Comparison of ENCODE assay signal across 1 cellular context in the genomic region with DNA sequence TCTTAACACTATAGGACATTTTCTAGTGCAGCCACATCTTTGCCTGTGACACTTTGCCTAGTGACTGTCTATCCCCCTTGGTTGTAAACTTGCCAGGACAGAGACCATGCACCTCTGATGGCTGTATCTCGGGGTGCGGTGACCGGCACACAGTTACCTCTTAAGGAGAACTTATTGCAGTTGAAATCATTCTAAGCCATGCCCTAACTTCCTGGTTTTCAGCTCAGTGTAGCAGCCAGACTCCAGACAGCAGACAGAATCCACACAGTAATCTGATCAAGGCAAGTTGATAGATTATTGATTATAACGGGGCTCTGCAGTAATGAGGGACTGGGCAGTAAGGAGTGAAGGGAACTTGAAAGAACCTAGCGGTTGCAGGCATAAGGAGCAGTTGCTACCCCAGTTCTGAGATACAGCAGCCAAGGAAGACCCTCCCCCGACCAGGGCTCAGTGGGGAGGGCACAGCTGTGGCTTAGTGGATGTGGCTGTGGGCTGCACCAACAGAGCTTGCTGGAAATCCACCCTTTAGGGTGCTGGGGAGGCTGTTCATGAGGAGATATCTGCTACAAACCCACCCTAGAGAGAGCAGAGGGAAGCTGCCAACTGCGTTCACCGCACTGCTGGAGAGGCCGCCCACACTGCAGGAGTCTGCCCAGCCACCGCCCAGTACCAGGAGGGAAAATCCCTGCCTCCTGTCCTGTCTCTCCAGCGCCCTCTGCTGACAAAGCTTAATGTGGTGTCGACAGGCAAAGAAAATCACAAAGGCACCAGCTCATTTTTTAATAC.
TF ChIP-seq lines count a peak whose summit lies in the region.

No MANE protein-coding gene starts in this region.

TF ChIP-seq in WTC11, 78 proteins besides CTCF, POLR2A, EP300 and RAD21 (continued from another document):
- TF ChIP-seq, protein P1, sequence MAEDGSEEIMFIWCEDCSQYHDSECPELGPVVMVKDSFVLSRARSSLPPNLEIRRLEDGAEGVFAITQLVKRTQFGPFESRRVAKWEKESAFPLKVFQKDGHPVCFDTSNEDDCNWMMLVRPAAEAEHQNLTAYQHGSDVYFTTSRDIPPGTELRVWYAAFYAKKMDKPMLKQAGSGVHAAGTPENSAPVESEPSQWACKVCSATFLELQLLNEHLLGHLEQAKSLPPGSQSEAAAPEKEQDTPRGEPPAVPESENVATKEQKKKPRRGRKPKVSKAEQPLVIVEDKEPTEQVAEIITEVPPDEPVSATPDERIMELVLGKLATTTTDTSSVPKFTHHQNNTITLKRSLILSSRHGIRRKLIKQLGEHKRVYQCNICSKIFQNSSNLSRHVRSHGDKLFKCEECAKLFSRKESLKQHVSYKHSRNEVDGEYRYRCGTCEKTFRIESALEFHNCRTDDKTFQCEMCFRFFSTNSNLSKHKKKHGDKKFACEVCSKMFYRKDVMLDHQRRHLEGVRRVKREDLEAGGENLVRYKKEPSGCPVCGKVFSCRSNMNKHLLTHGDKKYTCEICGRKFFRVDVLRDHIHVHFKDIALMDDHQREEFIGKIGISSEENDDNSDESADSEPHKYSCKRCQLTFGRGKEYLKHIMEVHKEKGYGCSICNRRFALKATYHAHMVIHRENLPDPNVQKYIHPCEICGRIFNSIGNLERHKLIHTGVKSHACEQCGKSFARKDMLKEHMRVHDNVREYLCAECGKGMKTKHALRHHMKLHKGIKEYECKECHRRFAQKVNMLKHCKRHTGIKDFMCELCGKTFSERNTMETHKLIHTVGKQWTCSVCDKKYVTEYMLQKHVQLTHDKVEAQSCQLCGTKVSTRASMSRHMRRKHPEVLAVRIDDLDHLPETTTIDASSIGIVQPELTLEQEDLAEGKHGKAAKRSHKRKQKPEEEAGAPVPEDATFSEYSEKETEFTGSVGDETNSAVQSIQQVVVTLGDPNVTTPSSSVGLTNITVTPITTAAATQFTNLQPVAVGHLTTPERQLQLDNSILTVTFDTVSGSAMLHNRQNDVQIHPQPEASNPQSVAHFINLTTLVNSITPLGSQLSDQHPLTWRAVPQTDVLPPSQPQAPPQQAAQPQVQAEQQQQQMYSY (CRISPR knock-in tag; IDR thresholded peaks at IDR 0.05), result no peak
- TF ChIP-seq NFATC4 (CRISPR knock-in tag; IDR thresholded peaks at IDR 0.05), result no peak
- TF ChIP-seq JAZF1 (CRISPR knock-in tag; IDR thresholded peaks at IDR 0.05), result no peak
- TF ChIP-seq, protein P2, sequence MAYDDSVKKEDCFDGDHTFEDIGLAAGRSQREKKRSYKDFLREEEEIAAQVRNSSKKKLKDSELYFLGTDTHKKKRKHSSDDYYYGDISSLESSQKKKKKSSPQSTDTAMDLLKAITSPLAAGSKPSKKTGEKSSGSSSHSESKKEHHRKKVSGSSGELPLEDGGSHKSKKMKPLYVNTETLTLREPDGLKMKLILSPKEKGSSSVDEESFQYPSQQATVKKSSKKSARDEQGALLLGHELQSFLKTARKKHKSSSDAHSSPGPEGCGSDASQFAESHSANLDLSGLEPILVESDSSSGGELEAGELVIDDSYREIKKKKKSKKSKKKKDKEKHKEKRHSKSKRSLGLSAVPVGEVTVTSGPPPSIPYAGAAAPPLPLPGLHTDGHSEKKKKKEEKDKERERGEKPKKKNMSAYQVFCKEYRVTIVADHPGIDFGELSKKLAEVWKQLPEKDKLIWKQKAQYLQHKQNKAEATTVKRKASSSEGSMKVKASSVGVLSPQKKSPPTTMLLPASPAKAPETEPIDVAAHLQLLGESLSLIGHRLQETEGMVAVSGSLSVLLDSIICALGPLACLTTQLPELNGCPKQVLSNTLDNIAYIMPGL (CRISPR knock-in tag; IDR thresholded peaks at IDR 0.05), result no peak
- TF ChIP-seq, protein P3, sequence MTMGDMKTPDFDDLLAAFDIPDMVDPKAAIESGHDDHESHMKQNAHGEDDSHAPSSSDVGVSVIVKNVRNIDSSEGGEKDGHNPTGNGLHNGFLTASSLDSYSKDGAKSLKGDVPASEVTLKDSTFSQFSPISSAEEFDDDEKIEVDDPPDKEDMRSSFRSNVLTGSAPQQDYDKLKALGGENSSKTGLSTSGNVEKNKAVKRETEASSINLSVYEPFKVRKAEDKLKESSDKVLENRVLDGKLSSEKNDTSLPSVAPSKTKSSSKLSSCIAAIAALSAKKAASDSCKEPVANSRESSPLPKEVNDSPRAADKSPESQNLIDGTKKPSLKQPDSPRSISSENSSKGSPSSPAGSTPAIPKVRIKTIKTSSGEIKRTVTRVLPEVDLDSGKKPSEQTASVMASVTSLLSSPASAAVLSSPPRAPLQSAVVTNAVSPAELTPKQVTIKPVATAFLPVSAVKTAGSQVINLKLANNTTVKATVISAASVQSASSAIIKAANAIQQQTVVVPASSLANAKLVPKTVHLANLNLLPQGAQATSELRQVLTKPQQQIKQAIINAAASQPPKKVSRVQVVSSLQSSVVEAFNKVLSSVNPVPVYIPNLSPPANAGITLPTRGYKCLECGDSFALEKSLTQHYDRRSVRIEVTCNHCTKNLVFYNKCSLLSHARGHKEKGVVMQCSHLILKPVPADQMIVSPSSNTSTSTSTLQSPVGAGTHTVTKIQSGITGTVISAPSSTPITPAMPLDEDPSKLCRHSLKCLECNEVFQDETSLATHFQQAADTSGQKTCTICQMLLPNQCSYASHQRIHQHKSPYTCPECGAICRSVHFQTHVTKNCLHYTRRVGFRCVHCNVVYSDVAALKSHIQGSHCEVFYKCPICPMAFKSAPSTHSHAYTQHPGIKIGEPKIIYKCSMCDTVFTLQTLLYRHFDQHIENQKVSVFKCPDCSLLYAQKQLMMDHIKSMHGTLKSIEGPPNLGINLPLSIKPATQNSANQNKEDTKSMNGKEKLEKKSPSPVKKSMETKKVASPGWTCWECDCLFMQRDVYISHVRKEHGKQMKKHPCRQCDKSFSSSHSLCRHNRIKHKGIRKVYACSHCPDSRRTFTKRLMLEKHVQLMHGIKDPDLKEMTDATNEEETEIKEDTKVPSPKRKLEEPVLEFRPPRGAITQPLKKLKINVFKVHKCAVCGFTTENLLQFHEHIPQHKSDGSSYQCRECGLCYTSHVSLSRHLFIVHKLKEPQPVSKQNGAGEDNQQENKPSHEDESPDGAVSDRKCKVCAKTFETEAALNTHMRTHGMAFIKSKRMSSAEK (CRISPR knock-in tag; IDR thresholded peaks at IDR 0.05; ENCODE audit: borderline replicate concordance), result no peak
